Comparison of ENCODE assay signal across 8 cellular contexts in genomic region chr4:7044415-7044930, GRCh38. TPM values are rescaled to one million over a fixed set of nuclear protein-coding genes. Genes with fewer than 3 reads are reported as not detected.
DNase-seq lines count a peak whose midpoint lies in the region; ATAC-seq and TF ChIP-seq lines count a peak whose summit lies in the region.

No MANE protein-coding gene starts in this region.

- DNase-seq in activated naive CD4-positive, alpha-beta T cell treated with anti-CD3 and anti-CD28 coated beads, Interleukin-2, amount 50 U/mL, for 16 hours, result no peak
- no peak for DNase-seq in MCF 10A (ENCODE audit: unreplicated experiment)
- no peak for DNase-seq in memory B cell (ENCODE audit: low spot score in 2 of 2)
- no peak for DNase-seq in vagina (ENCODE audit: extremely low spot score in 2 of 2)
- no peak for DNase-seq in C1 segment of cervical spinal cord (lab: John Stamatoyannopoulos, UW)

- no peak for TF ChIP-seq CTCF in MCF 10A (IDR thresholded peaks at IDR 0.05; ENCODE audit: unreplicated experiment)
- TF ChIP-seq CTCF in vagina (IDR thresholded peaks at IDR 0.05), result no peak

- POLR2A ChIA-PET in MCF 10A (lab: Yijun Ruan, JAX), result interaction anchor here (1.0 to 8.3 kb wide), 8 partner anchors 12 to 73 kb away, joined by 3 to 165 read pairs (median 18); partner anchors contain the start of gene GRPEL1

- H3K27me3 ChIP-seq in vagina, result no peaks in the 10 kb centered on the region

- ATAC-seq in memory B cell (ENCODE audit: low read depth) (no peak), HG03378 (IDR thresholded peaks at IDR 0.05; ENCODE audit: unreplicated experiment) (no peak), HG03571 (IDR thresholded peaks at IDR 0.05; ENCODE audit: unreplicated experiment) (no peak)

- no peaks in the 10 kb centered on the region for H3K9me3 Mint-ChIP-seq in activated naive CD4-positive, alpha-beta T cell treated with anti-CD3 and anti-CD28 coated beads, Interleukin-2, amount 50 U/mL, for 24 hours
- H3K9me3 Mint-ChIP-seq in MCF 10A (ENCODE audit: unreplicated experiment), result no peaks in the 10 kb centered on the region
- no peaks in the 10 kb centered on the region for H3K9me3 Mint-ChIP-seq in memory B cell

- no peaks in the 10 kb centered on the region for H3K36me3 Mint-ChIP-seq in activated naive CD4-positive, alpha-beta T cell treated with anti-CD3 and anti-CD28 coated beads, Interleukin-2, amount 50 U/mL, for 24 hours
- H3K36me3 Mint-ChIP-seq in MCF 10A (ENCODE audit: insufficient read depth, unreplicated experiment) (peaks cover 10% of the 10 kb centered on the region), memory B cell (peaks cover 3% of the 10 kb centered on the region)

- no TSS peak for BruUV-seq in MCF 10A (replicated peaks; lab: Mats Ljungman, UMichigan)

- peak overlapping the region; percentile 82 to 100 for H3K4me3 ChIP-seq in vagina

- peak overlapping the region; percentile 81 for H3K27ac Mint-ChIP-seq in activated naive CD4-positive, alpha-beta T cell treated with anti-CD3 and anti-CD28 coated beads, Interleukin-2, amount 50 U/mL, for 24 hours
- peak overlapping the region; percentile 6 for H3K27ac Mint-ChIP-seq in MCF 10A (ENCODE audit: low read depth, unreplicated experiment)
- peak overlapping the region; percentile 83 for H3K27ac Mint-ChIP-seq in memory B cell

- CTCF ChIA-PET in MCF 10A (lab: Yijun Ruan, JAX), result interaction anchor here (0.6 to 8.7 kb wide), 9 partner anchors 11 to 277 kb away, joined by 3 to 98 read pairs (median 4); partner anchors contain the start of gene GRPEL1

- peak overlapping the region; percentile 94 for H3K4me3 Mint-ChIP-seq in activated naive CD4-positive, alpha-beta T cell treated with anti-CD3 and anti-CD28 coated beads, Interleukin-2, amount 50 U/mL, for 24 hours
- H3K4me3 Mint-ChIP-seq in MCF 10A (ENCODE audit: unreplicated experiment) (peak overlapping the region; percentile 88), memory B cell (peak overlapping the region; percentile 88)

- H3K27me3 Mint-ChIP-seq in activated naive CD4-positive, alpha-beta T cell treated with anti-CD3 and anti-CD28 coated beads, Interleukin-2, amount 50 U/mL, for 24 hours, result no peaks in the 10 kb centered on the region
- H3K27me3 Mint-ChIP-seq in MCF 10A (ENCODE audit: insufficient read depth, unreplicated experiment) (no peaks in the 10 kb centered on the region), memory B cell (no peaks in the 10 kb centered on the region)

- H3K36me3 ChIP-seq in vagina, result no peaks in the 10 kb centered on the region

- peak overlapping the region; percentile 82 for H3K27ac ChIP-seq in vagina

- peaks cover 59% of the 10 kb centered on the region for H3K4me1 ChIP-seq in vagina

- TF ChIP-seq POLR2A in vagina (IDR thresholded peaks at IDR 0.05), result no peak

- intact Hi-C loops in MCF 10A (cut with micrococcal nuclease), result loop anchor here (5.0 kb wide), 1 partner anchor 72 kb away; no protein-coding TSS in a partner anchor
- intact Hi-C loops in vagina (cut with DNase I), result no loop called here

- no peaks in the 10 kb centered on the region for H3K9me3 ChIP-seq in vagina

- peaks cover 55% of the 10 kb centered on the region for H3K4me1 Mint-ChIP-seq in activated naive CD4-positive, alpha-beta T cell treated with anti-CD3 and anti-CD28 coated beads, Interleukin-2, amount 50 U/mL, for 24 hours
- H3K4me1 Mint-ChIP-seq in MCF 10A (ENCODE audit: insufficient read depth, unreplicated experiment) (peaks cover 39% of the 10 kb centered on the region), memory B cell (peaks cover 45% of the 10 kb centered on the region)

RNA-seq across cellular contexts. Expression of gene TADA2B, which starts 1.3 kb away (rescaled TPM):
- total RNA-seq in MCF 10A (2022), result 29.5 and 31.8 TPM in 2 replicates
- total RNA-seq in vagina, result 12.0 TPM

RNA-seq across cellular contexts. Expression of gene GRPEL1, which starts 23.4 kb away (rescaled TPM):
- total RNA-seq in MCF 10A (2022) (73.0 and 82.9 TPM in 2 replicates), vagina (11.0 TPM)

Comparison
In these comparisons a context has a peak if more than half of its experiments do, and no peak if none do; other contexts are left out.
1. H3K27ac Mint-ChIP-seq: peak in every context shown above with its lines; median percentile 83 in memory B cell; 81 in activated naive CD4-positive, alpha-beta T cell treated with anti-CD3 and anti-CD28 coated beads, Interleukin-2, amount 50 U/mL, for 24 hours; 6 in MCF 10A.